Comparison of ENCODE assay signal across 34 cellular contexts in the genomic region with DNA sequence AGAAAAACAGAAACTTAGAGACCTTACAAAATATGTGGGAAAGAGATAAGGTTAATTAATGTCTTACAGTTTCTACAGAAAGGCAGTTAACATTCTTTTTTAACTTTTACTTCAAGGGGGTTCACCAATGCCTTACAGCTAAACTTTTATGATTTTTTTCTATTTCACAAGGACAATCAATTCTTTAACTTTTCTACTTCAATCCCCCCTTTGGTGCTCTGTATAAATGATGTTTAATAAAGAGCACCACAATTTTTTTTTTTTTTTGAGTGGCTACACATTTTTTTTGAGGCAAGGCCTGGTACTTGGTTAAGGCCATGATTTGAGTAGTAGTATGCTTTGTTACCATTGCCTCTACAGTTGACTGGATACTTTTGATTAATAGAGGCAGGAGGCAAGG.
DNase-seq lines count a peak whose midpoint lies in the region; ATAC-seq, FAIRE-seq and TF ChIP-seq lines count a peak whose summit lies in the region.
"Had no signal": no experiment of that assay in that cellular context is flagged by ENCODE, and none has a peak within 500 bp of the region (broad histone marks: within the 10 kb centered on the region; RNA-seq: fewer than 3 reads in every experiment).

No MANE protein-coding gene starts in this region.

- no peak overlapping the region for H2BK5ac ChIP-seq in mesenchymal stem cell (ENCODE audit: low read depth, low read length, poor library complexity, severe bottlenecking)

- no peak overlapping the region for H3K14ac ChIP-seq in mesenchymal stem cell (ENCODE audit: low read length in 2 of 2)

- no peaks in the 10 kb centered on the region for H3K4me1 Mint-ChIP-seq in activated CD4-positive, alpha-beta memory T cell treated with anti-CD3 and anti-CD28 coated beads, Interleukin-2, amount 10 ng/mL, durations not matched to agents 7 days and 5 days
- H3K4me1 Mint-ChIP-seq: activated CD4-positive, alpha-beta T cell treated with anti-CD3 and anti-CD28 coated beads, Interleukin-2, amount 10 ng/mL, durations not matched to agents 7 days and 5 days; activated naive CD8-positive, alpha-beta T cell treated with anti-CD3 and anti-CD28 coated beads for 36 hours had no signal

- no peaks in the 10 kb centered on the region for H3K36me3 ChIP-seq in Karpas-422 (ENCODE audit: insufficient read depth, low read length)
- H3K36me3 ChIP-seq in K562 (ENCODE audit: control insufficient read depth, insufficient read depth, low read length): no peaks in the 10 kb centered on the region; the same call in 2 of the 3 replicates
- H3K36me3 ChIP-seq in mesenchymal stem cell (ENCODE audit: control insufficient read depth in 1 of 2, insufficient read depth in 2 of 2, low read depth in 1 of 2, low read length in 2 of 2): peaks cover 5 to 17% of the 10 kb centered on the region in 2 experiments
- H3K36me3 ChIP-seq: BE2C, cardiac muscle cell, right atrium auricular region had no signal

- H3K79me1 ChIP-seq in mesenchymal stem cell (replicated peaks; ENCODE audit: low read length, poor library complexity, severe bottlenecking): no peaks in the 10 kb centered on the region

- no peak overlapping the region for H3K27ac Mint-ChIP-seq in activated CD4-positive, alpha-beta memory T cell treated with anti-CD3 and anti-CD28 coated beads, Interleukin-2, amount 10 ng/mL, durations not matched to agents 7 days and 5 days
- H3K27ac Mint-ChIP-seq: activated CD4-positive, alpha-beta T cell treated with anti-CD3 and anti-CD28 coated beads, Interleukin-2, amount 10 ng/mL, durations not matched to agents 7 days and 5 days; activated naive CD8-positive, alpha-beta T cell treated with anti-CD3 and anti-CD28 coated beads for 36 hours; CD8-positive, alpha-beta T cell; stimulated activated naive CD8-positive, alpha-beta T cell treated with anti-CD3 and anti-CD28 coated beads, Interleukin-15, Interleukin-2, amounts not matched to agents 100 ng/mL and 50 ng/mL, for 24 hours; WTC11 had no signal

- H3K27me3 Mint-ChIP-seq in activated CD4-positive, alpha-beta memory T cell treated with anti-CD3 and anti-CD28 coated beads, Interleukin-2, amount 10 ng/mL, durations not matched to agents 7 days and 5 days: no peaks in the 10 kb centered on the region
- H3K27me3 Mint-ChIP-seq: activated CD4-positive, alpha-beta T cell treated with anti-CD3 and anti-CD28 coated beads, Interleukin-2, amount 10 ng/mL, durations not matched to agents 7 days and 5 days; activated naive CD8-positive, alpha-beta T cell treated with anti-CD3 and anti-CD28 coated beads for 36 hours; stimulated activated naive CD8-positive, alpha-beta T cell treated with anti-CD3 and anti-CD28 coated beads, Interleukin-15, Interleukin-2, amounts not matched to agents 100 ng/mL and 50 ng/mL, for 24 hours had no signal

- no peaks in the 10 kb centered on the region for H3K36me3 Mint-ChIP-seq in activated CD4-positive, alpha-beta memory T cell treated with anti-CD3 and anti-CD28 coated beads, Interleukin-2, amount 10 ng/mL, durations not matched to agents 7 days and 5 days (ENCODE audit: low read depth)
- H3K36me3 Mint-ChIP-seq: activated naive CD8-positive, alpha-beta T cell treated with anti-CD3 and anti-CD28 coated beads for 36 hours; CD8-positive, alpha-beta T cell had no signal

- H3K27me3 ChIP-seq in Karpas-422 (ENCODE audit: low read length) (no peaks in the 10 kb centered on the region), K562 (ENCODE audit: control insufficient read depth in 2 of 2, insufficient read depth in 2 of 2, low read length in 2 of 2) (no peaks in the 10 kb centered on the region), mesenchymal stem cell (ENCODE audit: control insufficient read depth in 1 of 2, insufficient read depth in 1 of 2, low read length in 2 of 2) (no peaks in the 10 kb centered on the region)
- H3K27me3 ChIP-seq: ascending aorta, BE2C, cardiac muscle cell, foreskin keratinocyte, heart right ventricle, right atrium auricular region, testis had no signal

- peak; percentile 13 for DNase-seq in NCI-H2196 (lab: John Stamatoyannopoulos, UW; ENCODE audit: unreplicated experiment)
- no peak for DNase-seq in NCI-H2196 treated with DMSO at 0.1 percent for 48 hours (lab: John Stamatoyannopoulos, UW; ENCODE audit: unreplicated experiment)
- DNase-seq in Karpas-422: peak; percentile 58
- no peak for DNase-seq in K562 (ENCODE audit: extremely low read depth in 1 of 4, low spot score in 3 of 4)
- peak; percentile 34 for DNase-seq in mesenchymal stem cell
- DNase-seq in DMS114 treated with DMSO at 0.1 percent for 48 hours (lab: John Stamatoyannopoulos, UW; ENCODE audit: unreplicated experiment): no peak
- DNase-seq in activated CD4-positive, alpha-beta memory T cell treated with anti-CD3 and anti-CD28 coated beads, Interleukin-2, amount 10 ng/mL, durations not matched to agents 7 days and 5 days: no peak
- DNase-seq: activated CD4-positive, alpha-beta T cell treated with anti-CD3 and anti-CD28 coated beads, Interleukin-2, amount 10 ng/mL, durations not matched to agents 7 days and 5 days; activated gamma-delta T cell; activated naive CD8-positive, alpha-beta T cell treated with anti-CD3 and anti-CD28 coated beads for 36 hours; activated T-cell treated with anti-CD3 and anti-CD28 coated beads, Interleukin-2, amount 50 U/mL, for 1 hour; BE2C; CD8-positive, alpha-beta T cell; effector memory CD4-positive, alpha-beta T cell; heart right ventricle; left ventricle myocardium inferior; NCI-H1694 treated with DMSO at 0.1 percent for 48 hours; NCI-H226; posterior cingulate gyrus; stimulated activated CD4-positive, alpha-beta T cell treated with anti-CD3 and anti-CD28 coated beads, Interleukin-1b, Interleukin-23, amount 100 ng/mL, for 48 hours; T1000; testis had no signal

- H4K20me1 ChIP-seq in Karpas-422 (ENCODE audit: insufficient read depth, low read depth, low read length) (no peaks in the 10 kb centered on the region), K562 (replicated peaks; ENCODE audit: control insufficient read depth, insufficient read depth, low read length) (no peaks in the 10 kb centered on the region)

- no peak overlapping the region for H2BK15ac ChIP-seq in mesenchymal stem cell (ENCODE audit: low read depth, poor library complexity, severe bottlenecking)

- BruUV-seq in K562 (replicated peaks; lab: Mats Ljungman, UMichigan): no TSS peak

- no peak overlapping the region for H2BK120ac ChIP-seq in mesenchymal stem cell (ENCODE audit: low read depth, low read length)

- ATAC-seq in K562 (no peak), GM19397 (IDR thresholded peaks at IDR 0.05; ENCODE audit: unreplicated experiment) (no peak)
- ATAC-seq: CD8-positive, alpha-beta T cell; foreskin keratinocyte; heart right ventricle; HepG2; WTC11 had no signal

- H3K23ac ChIP-seq in mesenchymal stem cell (ENCODE audit: low read length in 2 of 2): no peak overlapping the region

- no peak for TF ChIP-seq CTCF in K562 (IDR thresholded peaks at IDR 0.05 in 2 of 3, conservative IDR thresholded peaks at IDR 0.05 in 1 of 3; ENCODE audit: insufficient read depth in 2 of 3, low read depth in 1 of 3, low read length in 3 of 3)

- H3K27ac ChIP-seq in Karpas-422 (ENCODE audit: low read length) (no peak overlapping the region), K562 (ENCODE audit: extremely low read depth, low read depth, low read length) (no peak overlapping the region), mesenchymal stem cell (ENCODE audit: low read length, poor library complexity, severe bottlenecking) (no peak overlapping the region)
- H3K27ac ChIP-seq: ascending aorta, cardiac muscle cell, foreskin keratinocyte, heart right ventricle, left ventricle myocardium inferior, right atrium auricular region, RWPE1 had no signal

- in situ Hi-C loops in K562 (cut with MboI): no loop called here

- H4K91ac ChIP-seq in mesenchymal stem cell (ENCODE audit: low read length): no peak overlapping the region

- peaks cover 25% of the 10 kb centered on the region for H3K9me3 Mint-ChIP-seq in activated CD4-positive, alpha-beta memory T cell treated with anti-CD3 and anti-CD28 coated beads, Interleukin-2, amount 10 ng/mL, durations not matched to agents 7 days and 5 days

- H3K9ac ChIP-seq in Karpas-422 (ENCODE audit: low read length) (no peak overlapping the region), K562 (ENCODE audit: insufficient read depth in 1 of 2, low read depth in 2 of 2, low read length in 2 of 2) (no peak overlapping the region), mesenchymal stem cell (ENCODE audit: low read length) (no peak overlapping the region)

- H3K9me1 ChIP-seq in K562 (ENCODE audit: control insufficient read depth, insufficient read depth, low read length): no peaks in the 10 kb centered on the region

- H2AK5ac ChIP-seq in mesenchymal stem cell (ENCODE audit: low read length, severe bottlenecking): no peak overlapping the region

- intact Hi-C loops in K562 (cut with micrococcal nuclease): no loop called here

- H3K4me3 ChIP-seq in Karpas-422 (ENCODE audit: low read length) (no peak overlapping the region), K562 (no peak overlapping the region), mesenchymal stem cell (ENCODE audit: insufficient read depth in 1 of 2, low read depth in 1 of 2, low read length in 2 of 2) (peak overlapping the region in 1 of 2 experiments; percentile 66)
- H3K4me3 ChIP-seq: ascending aorta, cardiac muscle cell, heart right ventricle, left ventricle myocardium inferior, right atrium auricular region, testis had no signal

- no peak overlapping the region for H3K4me2 ChIP-seq in Karpas-422 (ENCODE audit: low read depth, low read length, poor library complexity, severe bottlenecking)
- H3K4me2 ChIP-seq in K562 (ENCODE audit: insufficient read depth, low read length): no peak overlapping the region
- H3K4me2 ChIP-seq in mesenchymal stem cell (ENCODE audit: low read length, poor library complexity, severe bottlenecking): no peak overlapping the region

- H3K9me3 ChIP-seq in Karpas-422 (ENCODE audit: low read length) (peaks cover 60% of the 10 kb centered on the region), K562 (replicated peaks; ENCODE audit: control insufficient read depth, insufficient read depth, low read depth, low read length) (peaks cover 20% of the 10 kb centered on the region), mesenchymal stem cell (ENCODE audit: control insufficient read depth, low read length) (peaks cover 82% of the 10 kb centered on the region)
- H3K9me3 ChIP-seq: BE2C, testis had no signal

- TF ChIP-seq EP300 in K562 (IDR thresholded peaks at IDR 0.05; ENCODE audit: low read length): no peak

- no peak overlapping the region for H3K4me3 Mint-ChIP-seq in activated CD4-positive, alpha-beta memory T cell treated with anti-CD3 and anti-CD28 coated beads, Interleukin-2, amount 10 ng/mL, durations not matched to agents 7 days and 5 days
- H3K4me3 Mint-ChIP-seq: activated CD4-positive, alpha-beta T cell treated with anti-CD3 and anti-CD28 coated beads, Interleukin-2, amount 10 ng/mL, durations not matched to agents 7 days and 5 days; activated naive CD8-positive, alpha-beta T cell treated with anti-CD3 and anti-CD28 coated beads for 36 hours; CD8-positive, alpha-beta T cell; stimulated activated naive CD8-positive, alpha-beta T cell treated with anti-CD3 and anti-CD28 coated beads, Interleukin-15, Interleukin-2, amounts not matched to agents 100 ng/mL and 50 ng/mL, for 24 hours; WTC11 had no signal

- CTCF ChIA-PET in K562 (lab: Yijun Ruan, JAX; ENCODE audit: low intra/inter-chr PET ratio): no interaction called here
- CTCF ChIA-PET in activated CD4-positive, alpha-beta memory T cell treated with anti-CD3 and anti-CD28 coated beads, Interleukin-2, amount 10 ng/mL, durations not matched to agents 7 days and 5 days (lab: Charles Lee): no interaction called here

- TF ChIP-seq RAD21 in K562 (CRISPR knock-in tag; conservative IDR thresholded peaks at IDR 0.05 in 1 of 2, IDR thresholded peaks at IDR 0.05 in 1 of 2): no peak

- no peaks in the 10 kb centered on the region for H3K79me2 ChIP-seq in Karpas-422 (ENCODE audit: low read length)
- no peaks in the 10 kb centered on the region for H3K79me2 ChIP-seq in K562 (ENCODE audit: control insufficient read depth, insufficient read depth, low read length)

- FAIRE-seq in K562 (lab: Jason Lieb, UNC): no peak
- FAIRE-seq: colon, G401.6, HepG2, keratinocyte had no signal

- no peak overlapping the region for H4K8ac ChIP-seq in mesenchymal stem cell (ENCODE audit: low read length)

- no peak overlapping the region for H2BK12ac ChIP-seq in mesenchymal stem cell (ENCODE audit: low read length in 2 of 2)

- H3K9me2 ChIP-seq in Karpas-422 (replicated peaks; ENCODE audit: insufficient read depth, low read length): no peaks in the 10 kb centered on the region

- no peak overlapping the region for H3K18ac ChIP-seq in mesenchymal stem cell (ENCODE audit: low read depth in 1 of 2, low read length in 2 of 2)

- POLR2A ChIA-PET in K562 (lab: Yijun Ruan, JAX): no interaction called here
- POLR2A ChIA-PET in activated CD4-positive, alpha-beta memory T cell treated with anti-CD3 and anti-CD28 coated beads, Interleukin-2, amount 10 ng/mL, durations not matched to agents 7 days and 5 days (lab: Charles Lee): no interaction called here

- TF ChIP-seq POLR2A in K562 (conservative IDR thresholded peaks at IDR 0.05): no peak

- H3K4ac ChIP-seq in mesenchymal stem cell (ENCODE audit: low read depth in 1 of 2, low read length in 2 of 2): no peak overlapping the region

- H3K4me1 ChIP-seq in Karpas-422 (ENCODE audit: low read length) (no peaks in the 10 kb centered on the region), K562 (replicated peaks in 1 of 2; ENCODE audit: control insufficient read depth in 2 of 2, insufficient read depth in 2 of 2, low read length in 2 of 2) (peaks cover 6 to 27% of the 10 kb centered on the region in 2 experiments; a peak in 4 of 5 replicates), mesenchymal stem cell (ENCODE audit: control insufficient read depth, insufficient read depth, low read depth, low read length) (peaks cover 5% of the 10 kb centered on the region)
- H3K4me1 ChIP-seq: ascending aorta, BE2C, foreskin keratinocyte, right atrium auricular region had no signal

- no peak overlapping the region for H2AFZ ChIP-seq in Karpas-422 (ENCODE audit: low read length)
- H2AFZ ChIP-seq in K562 (ENCODE audit: low read depth, low read length): no peak overlapping the region
- no peak overlapping the region for H2AFZ ChIP-seq in mesenchymal stem cell (ENCODE audit: low read depth, low read length)

Comparison
In these comparisons a context has a peak if more than half of its experiments do, and no peak if none do; other contexts are left out.
1. DNase-seq: peak in NCI-H2196 (single experiment), Karpas-422 (single experiment) and mesenchymal stem cell (single experiment); none in NCI-H2196 treated with DMSO at 0.1 percent for 48 hours (single experiment), K562 (0 of 4), DMS114 treated with DMSO at 0.1 percent for 48 hours (single experiment) and activated CD4-positive, alpha-beta memory T cell treated with anti-CD3 and anti-CD28 coated beads, Interleukin-2, amount 10 ng/mL, durations not matched to agents 7 days and 5 days (single experiment).